In genomic region chr3:47661121-47661752, GRCh38 we compare ENCODE assay signal across 10 cellular contexts.
DNase-seq lines count a peak whose midpoint lies in the region; ATAC-seq and TF ChIP-seq lines count a peak whose summit lies in the region.
"Had no signal": no experiment of that assay in that cellular context is flagged by ENCODE, and none has a peak within 500 bp of the region (broad histone marks: within the 10 kb centered on the region; RNA-seq: fewer than 3 reads in every experiment).

No MANE protein-coding gene starts in this region.

- peaks cover 4% of the 10 kb centered on the region for H3K9me3 ChIP-seq in RWPE2 (ENCODE audit: severe bottlenecking)

- H3K36me3 ChIP-seq in RWPE2 (ENCODE audit: low read depth): peaks cover 63% of the 10 kb centered on the region

- ATAC-seq in RWPE2 (ENCODE audit: low read depth): peak; percentile 61; the same call in 2 of the 3 replicates

- no peak overlapping the region for H3K27ac ChIP-seq in RWPE2 (ENCODE audit: poor library complexity, severe bottlenecking)

- no peak for TF ChIP-seq CTCF in RWPE2 (IDR thresholded peaks at IDR 0.05; ENCODE audit: poor library complexity, severe bottlenecking)

- DNase-seq in GM03348 (ENCODE audit: low spot score) (peak; percentile 78), RWPE2 (ENCODE audit: low spot score) (no peak), fibroblast of gingiva (ENCODE audit: low read depth) (peak; percentile 19), skeletal muscle cell (ENCODE audit: low read depth) (peak; percentile 46), COR-L47 (lab: John Stamatoyannopoulos, UW) (no peak), SHP77 (lab: John Stamatoyannopoulos, UW) (no peak), NCI-H1417 treated with DMSO at 0.1 percent for 48 hours (lab: John Stamatoyannopoulos, UW) (no peak)
- DNase-seq: activated CD4-positive, alpha-beta T cell treated with anti-CD3 and anti-CD28 coated beads, Interleukin-2, amount 50 U/mL, for 48 hours; amniotic stem cell; NCI-H2171 treated with DMSO at 0.1 percent for 48 hours had no signal

- no peaks in the 10 kb centered on the region for H3K27me3 ChIP-seq in RWPE2 (ENCODE audit: insufficient read depth, poor library complexity, severe bottlenecking)

- H3K4me1 ChIP-seq in RWPE2 (ENCODE audit: insufficient read depth, poor library complexity, severe bottlenecking): no peaks in the 10 kb centered on the region

- H3K4me3 ChIP-seq in RWPE2 (ENCODE audit: severe bottlenecking): no peak overlapping the region
- H3K4me3 ChIP-seq in skeletal muscle cell (ENCODE audit: low read depth, low read length): no peak overlapping the region

Comparison
In these comparisons a context has a peak if more than half of its experiments do, and no peak if none do; other contexts are left out.
1. DNase-seq: peak in GM03348 (single experiment), fibroblast of gingiva (single experiment) and skeletal muscle cell (single experiment); none in RWPE2 (single experiment), COR-L47 (single experiment), SHP77 (0 of 2) and NCI-H1417 treated with DMSO at 0.1 percent for 48 hours (single experiment).